In genomic region chr3:53705024-53705750, GRCh38 we compare ENCODE assay signal across 25 cellular contexts.
A peak's percentile ranks its signal among the peaks of the same experiment; 100 is the strongest.
DNase-seq lines count a peak whose midpoint lies in the region; ATAC-seq and TF ChIP-seq lines count a peak whose summit lies in the region.
"Had no signal": no experiment of that assay in that cellular context is flagged by ENCODE, and none has a peak within 500 bp of the region (broad histone marks: within the 10 kb centered on the region; RNA-seq: fewer than 3 reads in every experiment).

No MANE protein-coding gene starts in this region.

- H2AFZ ChIP-seq in GM23338: peak overlapping the region; percentile 43; the same call in 1 of the 2 replicates
- peak overlapping the region; percentile 16; the same call in 1 of the 2 replicates for H2AFZ ChIP-seq in KMS-11 (ENCODE audit: low read depth)

- H3K4me3 Mint-ChIP-seq in GM23338 (no peak overlapping the region), brain (no peak overlapping the region), nephron progenitor cell (no peak overlapping the region)
- H3K4me3 Mint-ChIP-seq in effector memory CD8-positive, alpha-beta T cell: no peak overlapping the region
- H3K4me3 Mint-ChIP-seq: activated naive CD8-positive, alpha-beta T cell; activated T-cell treated with anti-CD3 and anti-CD28 coated beads, Interleukin-2, amount 50 U/mL, for 24 hours; B cell; memory B cell; naive thymus-derived CD4-positive, alpha-beta T cell; stimulated activated naive CD8-positive, alpha-beta T cell treated with anti-CD3 and anti-CD28 coated beads, Interleukin-15, amount 100 ng/mL, for 72 hours had no signal

- ATAC-seq in GM23338: peak; percentile 57
- ATAC-seq in effector memory CD8-positive, alpha-beta T cell (replicated peaks): no peak
- ATAC-seq in left lobe of liver: no peak
- ATAC-seq: naive thymus-derived CD4-positive, alpha-beta T cell had no signal

- no peaks in the 10 kb centered on the region for H3K27me3 ChIP-seq in GM23338 (ENCODE audit: insufficient read depth)
- H3K27me3 ChIP-seq in KMS-11 (ENCODE audit: insufficient read depth, low read depth): no peaks in the 10 kb centered on the region
- H3K27me3 ChIP-seq: brain microvascular endothelial cell had no signal

- H3K4me1 Mint-ChIP-seq in GM23338 (peaks cover 16% of the 10 kb centered on the region), brain (peaks cover 27% of the 10 kb centered on the region), nephron progenitor cell (peaks cover 41% of the 10 kb centered on the region)
- peaks cover 4 to 5% of the 10 kb centered on the region in 2 donors for H3K4me1 Mint-ChIP-seq in effector memory CD8-positive, alpha-beta T cell (ENCODE audit: low read depth in 2 of 2)

- no peaks in the 10 kb centered on the region for H4K20me1 ChIP-seq in GM23338 (replicated peaks; ENCODE audit: insufficient read depth)
- H4K20me1 ChIP-seq in KMS-11 (ENCODE audit: insufficient read depth): no peaks in the 10 kb centered on the region

- TF ChIP-seq CTCF in GM23338 (conservative IDR thresholded peaks at IDR 0.05; ENCODE audit: low read depth in 2 of 2) (no peak), KMS-11 (conservative IDR thresholded peaks at IDR 0.05; ENCODE audit: low read depth, low read length) (no peak), brain (conservative IDR thresholded peaks at IDR 0.05) (no peak), nephron progenitor cell (IDR thresholded peaks at IDR 0.05) (no peak)

- H3K9me3 Mint-ChIP-seq in GM23338 (no peaks in the 10 kb centered on the region), brain (no peaks in the 10 kb centered on the region), nephron progenitor cell (no peaks in the 10 kb centered on the region)
- no peaks in the 10 kb centered on the region for H3K9me3 Mint-ChIP-seq in effector memory CD8-positive, alpha-beta T cell
- H3K9me3 Mint-ChIP-seq: activated T-cell treated with anti-CD3 and anti-CD28 coated beads, Interleukin-2, amount 50 U/mL, for 24 hours; memory B cell; stimulated activated naive CD8-positive, alpha-beta T cell treated with anti-CD3 and anti-CD28 coated beads, Interleukin-15, amount 100 ng/mL, for 72 hours had no signal

- H3K9ac ChIP-seq in KMS-11: no peak overlapping the region

- H3K79me2 ChIP-seq in GM23338 (replicated peaks; ENCODE audit: insufficient read depth) (no peaks in the 10 kb centered on the region), KMS-11 (ENCODE audit: insufficient read depth, low read depth) (no peaks in the 10 kb centered on the region)

- DNase-seq in GM23338 (ENCODE audit: low spot score): no peak
- DNase-seq in nephron progenitor cell: no peak
- no peak for DNase-seq in effector memory CD8-positive, alpha-beta T cell
- no peak for DNase-seq in left lobe of liver (ENCODE audit: low spot score)
- DNase-seq in GM19238 (ENCODE audit: insufficient read length, low spot score): no peak
- DNase-seq: activated CD4-positive, alpha-beta T cell treated with anti-CD3 and anti-CD28 coated beads for 4 hours; activated T-cell treated with anti-CD3 and anti-CD28 coated beads, Interleukin-2, amount 50 U/mL, for 24 hours; brain microvascular endothelial cell; Calu3; GOT3; hippocampal formation; islet precursor cell; naive thymus-derived CD4-positive, alpha-beta T cell; NCI-H1436 treated with DMSO at 0.1 percent for 48 hours; small intestine; stimulated activated CD4-positive, alpha-beta T cell treated with anti-CD3 and anti-CD28 coated beads, Interleukin-2, amount 100 ng/mL, for 48 hours; stimulated activated naive CD8-positive, alpha-beta T cell treated with anti-CD3 and anti-CD28 coated beads, Interleukin-15, amount 100 ng/mL, for 72 hours; trophoblast cell had no signal

- H3K4me3 ChIP-seq in GM23338 (no peak overlapping the region), KMS-11 (IDR thresholded peaks at IDR 0.05; ENCODE audit: insufficient read depth, low read depth, low read length) (no peak overlapping the region)
- H3K4me3 ChIP-seq: coronary artery had no signal

- H3K4me1 ChIP-seq in GM23338 (ENCODE audit: insufficient read depth): no peaks in the 10 kb centered on the region
- H3K4me1 ChIP-seq in KMS-11 (ENCODE audit: low read depth, poor library complexity, severe bottlenecking): peaks cover 73% of the 10 kb centered on the region

- H3K36me3 ChIP-seq in GM23338 (ENCODE audit: insufficient read depth) (no peaks in the 10 kb centered on the region), KMS-11 (ENCODE audit: insufficient read depth) (no peaks in the 10 kb centered on the region)
- H3K36me3 ChIP-seq: brain microvascular endothelial cell had no signal

- H3K36me3 Mint-ChIP-seq in GM23338 (ENCODE audit: low read depth): no peaks in the 10 kb centered on the region
- no peaks in the 10 kb centered on the region for H3K36me3 Mint-ChIP-seq in brain
- H3K36me3 Mint-ChIP-seq in nephron progenitor cell (ENCODE audit: low read depth): no peaks in the 10 kb centered on the region
- H3K36me3 Mint-ChIP-seq in effector memory CD8-positive, alpha-beta T cell (ENCODE audit: insufficient read depth): no peaks in the 10 kb centered on the region
- H3K36me3 Mint-ChIP-seq: activated naive CD8-positive, alpha-beta T cell; memory B cell; naive thymus-derived CD4-positive, alpha-beta T cell had no signal

- no peak overlapping the region for H3K4me2 ChIP-seq in GM23338
- no peak overlapping the region; the same call in 1 of the 2 replicates for H3K4me2 ChIP-seq in KMS-11

- H3K27ac Mint-ChIP-seq in GM23338: peak overlapping the region; percentile 18
- peak overlapping the region in 3 of 5 experiments; percentile 33 to 68 (median 51) for H3K27ac Mint-ChIP-seq in brain
- H3K27ac Mint-ChIP-seq in nephron progenitor cell: peak overlapping the region; percentile 21
- peak overlapping the region in 1 of 2 donors; percentile 11 for H3K27ac Mint-ChIP-seq in effector memory CD8-positive, alpha-beta T cell
- H3K27ac Mint-ChIP-seq: activated naive CD8-positive, alpha-beta T cell; activated T-cell treated with anti-CD3 and anti-CD28 coated beads, Interleukin-2, amount 50 U/mL, for 24 hours; B cell; memory B cell had no signal

- no peaks in the 10 kb centered on the region for H3F3A ChIP-seq in GM23338 (replicated peaks; ENCODE audit: low read depth)

- no peaks in the 10 kb centered on the region for H3K9me2 ChIP-seq in GM23338 (ENCODE audit: insufficient read depth)

- no peaks in the 10 kb centered on the region for H3K27me3 Mint-ChIP-seq in GM23338 (ENCODE audit: insufficient read depth, low read depth, poor library complexity)
- H3K27me3 Mint-ChIP-seq in brain: peaks cover 6% of the 10 kb centered on the region
- H3K27me3 Mint-ChIP-seq in nephron progenitor cell (ENCODE audit: low read depth, poor library complexity): peaks cover 14% of the 10 kb centered on the region
- no peaks in the 10 kb centered on the region for H3K27me3 Mint-ChIP-seq in effector memory CD8-positive, alpha-beta T cell
- H3K27me3 Mint-ChIP-seq: activated naive CD8-positive, alpha-beta T cell; B cell; stimulated activated naive CD8-positive, alpha-beta T cell treated with anti-CD3 and anti-CD28 coated beads, Interleukin-15, amount 100 ng/mL, for 72 hours had no signal

- no peak overlapping the region for H3K27ac ChIP-seq in GM23338 (ENCODE audit: low read depth)
- no peak overlapping the region; the same call in 1 of the 2 replicates for H3K27ac ChIP-seq in KMS-11
- H3K27ac ChIP-seq: brain microvascular endothelial cell, coronary artery, RWPE1 had no signal

TF ChIP-seq in GM23338, 12 proteins besides CTCF, POLR2A, EP300 and RAD21 (continues in another document):
- no peak for TF ChIP-seq POLR2AphosphoS5 (IDR thresholded peaks at IDR 0.05; ENCODE audit: low read depth)
- no peak for TF ChIP-seq EZH2 (IDR thresholded peaks at IDR 0.05; ENCODE audit: low read depth, unreplicated experiment)
- no peak for TF ChIP-seq REST (IDR thresholded peaks at IDR 0.05; ENCODE audit: unreplicated experiment)
- no peak for TF ChIP-seq ZNF114 (CRISPR knock-in tag; IDR thresholded peaks at IDR 0.05)
- no peak for TF ChIP-seq STAT1 (IDR thresholded peaks at IDR 0.05; ENCODE audit: unreplicated experiment)
- TF ChIP-seq NANOG (IDR thresholded peaks at IDR 0.05; ENCODE audit: borderline replicate concordance): no peak
- no peak for TF ChIP-seq EZH2phosphoT487 (IDR thresholded peaks at IDR 0.05; ENCODE audit: unreplicated experiment)
- TF ChIP-seq ZNF331 (CRISPR knock-in tag; IDR thresholded peaks at IDR 0.05; ENCODE audit: low read depth): no peak
- TF ChIP-seq JUNB (IDR thresholded peaks at IDR 0.05; ENCODE audit: unreplicated experiment): no peak
- no peak for TF ChIP-seq CREB1 (CRISPR knock-in tag; IDR thresholded peaks at IDR 0.05; ENCODE audit: low read depth)
